ENCODE assay signal across 9 cellular contexts in the genomic region with DNA sequence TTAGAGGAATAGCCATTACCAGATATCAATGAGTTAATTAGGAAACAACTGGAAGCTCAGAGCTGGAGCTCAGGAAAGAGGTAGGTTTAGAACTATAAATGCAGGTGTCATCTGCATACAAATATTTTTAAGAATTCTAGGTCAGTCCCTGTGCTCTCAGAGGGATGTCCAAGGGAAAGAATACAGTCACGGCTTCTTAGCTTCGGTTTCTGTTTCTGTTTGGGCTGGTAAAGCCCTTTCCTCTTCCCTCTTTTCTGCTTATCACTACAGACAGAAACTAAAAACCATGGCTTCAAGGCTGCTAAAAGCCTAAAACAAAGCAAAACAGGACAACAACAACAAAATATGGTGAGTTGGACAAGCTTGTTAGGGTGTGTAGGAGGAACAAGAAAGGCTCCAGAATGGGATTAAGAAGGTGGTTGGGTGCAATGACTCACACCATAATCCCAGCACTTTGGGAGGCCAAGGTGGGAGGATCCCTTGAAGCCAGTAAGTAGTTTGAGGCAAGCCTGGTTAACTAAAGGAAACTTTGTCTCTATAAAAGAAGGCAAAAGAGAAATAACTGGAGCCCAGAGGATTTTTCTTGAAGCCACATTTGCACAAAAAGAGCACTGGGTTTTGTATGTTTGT.
DNase-seq lines count a peak whose midpoint lies in the region; ATAC-seq and TF ChIP-seq lines count a peak whose summit lies in the region.
"Had no signal": no experiment of that assay in that cellular context is flagged by ENCODE, and none has a peak within 500 bp of the region (broad histone marks: within the 10 kb centered on the region; RNA-seq: fewer than 3 reads in every experiment).

No MANE protein-coding gene starts in this region.

- CTCF ChIA-PET in activated naive CD4-positive, alpha-beta T cell treated with anti-CD3 and anti-CD28 coated beads, Interleukin-2, amount 10 ng/mL, durations not matched to agents 7 days and 5 days (lab: Charles Lee): interaction anchor here (1.2 kb wide), 1 partner anchor 23 kb away, joined by 3 read pairs; no protein-coding TSS in a partner anchor

- 69 to 80% methylated on average over 2 of the region's 2 CpGs for WGBS in lower leg skin, 2 donors

- peak overlapping the region; percentile 10 for H3K27ac Mint-ChIP-seq in dendritic cell treated with granulocyte-macrophage colony-stimulating factor and Interleukin-4, amounts not matched to agents 40 ng/mL and 50 ng/mL, for 4 days
- no peak overlapping the region for H3K27ac Mint-ChIP-seq in activated naive CD4-positive, alpha-beta T cell treated with anti-CD3 and anti-CD28 coated beads, Interleukin-2, amount 10 ng/mL, durations not matched to agents 7 days and 5 days

- no peak overlapping the region for H3K4me3 Mint-ChIP-seq in dendritic cell treated with granulocyte-macrophage colony-stimulating factor and Interleukin-4, amounts not matched to agents 40 ng/mL and 50 ng/mL, for 4 days
- no peak overlapping the region for H3K4me3 Mint-ChIP-seq in activated naive CD4-positive, alpha-beta T cell treated with anti-CD3 and anti-CD28 coated beads, Interleukin-2, amount 10 ng/mL, durations not matched to agents 7 days and 5 days

- no peaks in the 10 kb centered on the region for H3K27me3 Mint-ChIP-seq in dendritic cell treated with granulocyte-macrophage colony-stimulating factor and Interleukin-4, amounts not matched to agents 40 ng/mL and 50 ng/mL, for 4 days
- peaks cover 6% of the 10 kb centered on the region for H3K27me3 Mint-ChIP-seq in activated naive CD4-positive, alpha-beta T cell treated with anti-CD3 and anti-CD28 coated beads, Interleukin-2, amount 10 ng/mL, durations not matched to agents 7 days and 5 days

- ATAC-seq in GM18508 (IDR thresholded peaks at IDR 0.05; ENCODE audit: insufficient read depth, unreplicated experiment) (peak; percentile 89), GM21423 (IDR thresholded peaks at IDR 0.05; ENCODE audit: unreplicated experiment) (peak; percentile 95), HG03439 (IDR thresholded peaks at IDR 0.05; ENCODE audit: unreplicated experiment) (peak; percentile 92)

- TF ChIP-seq POLR2A in lower leg skin (IDR thresholded peaks at IDR 0.05): no peak

- intact Hi-C loops in dendritic cell treated with granulocyte-macrophage colony-stimulating factor and Interleukin-4, amounts not matched to agents 40 ng/mL and 50 ng/mL, for 4 days (cut with micrococcal nuclease): no loop called here
- intact Hi-C loops in lower leg skin (cut with DNase I; ENCODE audit: low total_unique reads): no loop called here

- DNase-seq in 8988T (no peak), lower leg skin (ENCODE audit: low spot score in 2 of 2) (no peak), iPS-NIHi11 (ENCODE audit: low spot score) (no peak)
- DNase-seq in activated naive CD4-positive, alpha-beta T cell treated with anti-CD3 and anti-CD28 coated beads, Interleukin-2, amount 10 ng/mL, durations not matched to agents 7 days and 5 days: no peak
- DNase-seq: PC-9 had no signal

- H3K9me3 Mint-ChIP-seq in dendritic cell treated with granulocyte-macrophage colony-stimulating factor and Interleukin-4, amounts not matched to agents 40 ng/mL and 50 ng/mL, for 4 days: no peaks in the 10 kb centered on the region
- H3K9me3 Mint-ChIP-seq in activated naive CD4-positive, alpha-beta T cell treated with anti-CD3 and anti-CD28 coated beads, Interleukin-2, amount 10 ng/mL, durations not matched to agents 7 days and 5 days: no peaks in the 10 kb centered on the region

- H3K4me3 ChIP-seq in lower leg skin (ENCODE audit: low read depth, poor library complexity, severe bottlenecking): no peak overlapping the region
- H3K4me3 ChIP-seq: PC-9 had no signal

- H3K36me3 Mint-ChIP-seq in dendritic cell treated with granulocyte-macrophage colony-stimulating factor and Interleukin-4, amounts not matched to agents 40 ng/mL and 50 ng/mL, for 4 days (ENCODE audit: low read depth): no peaks in the 10 kb centered on the region
- no peaks in the 10 kb centered on the region for H3K36me3 Mint-ChIP-seq in activated naive CD4-positive, alpha-beta T cell treated with anti-CD3 and anti-CD28 coated beads, Interleukin-2, amount 10 ng/mL, durations not matched to agents 7 days and 5 days

- TF ChIP-seq CTCF in lower leg skin (IDR thresholded peaks at IDR 0.05): no peak

- peaks cover 35% of the 10 kb centered on the region for H3K4me1 Mint-ChIP-seq in dendritic cell treated with granulocyte-macrophage colony-stimulating factor and Interleukin-4, amounts not matched to agents 40 ng/mL and 50 ng/mL, for 4 days (ENCODE audit: low read depth)
- H3K4me1 Mint-ChIP-seq in activated naive CD4-positive, alpha-beta T cell treated with anti-CD3 and anti-CD28 coated beads, Interleukin-2, amount 10 ng/mL, durations not matched to agents 7 days and 5 days: peaks cover 11% of the 10 kb centered on the region
